8 cellular contexts compared by ENCODE assay signal in the genomic region with DNA sequence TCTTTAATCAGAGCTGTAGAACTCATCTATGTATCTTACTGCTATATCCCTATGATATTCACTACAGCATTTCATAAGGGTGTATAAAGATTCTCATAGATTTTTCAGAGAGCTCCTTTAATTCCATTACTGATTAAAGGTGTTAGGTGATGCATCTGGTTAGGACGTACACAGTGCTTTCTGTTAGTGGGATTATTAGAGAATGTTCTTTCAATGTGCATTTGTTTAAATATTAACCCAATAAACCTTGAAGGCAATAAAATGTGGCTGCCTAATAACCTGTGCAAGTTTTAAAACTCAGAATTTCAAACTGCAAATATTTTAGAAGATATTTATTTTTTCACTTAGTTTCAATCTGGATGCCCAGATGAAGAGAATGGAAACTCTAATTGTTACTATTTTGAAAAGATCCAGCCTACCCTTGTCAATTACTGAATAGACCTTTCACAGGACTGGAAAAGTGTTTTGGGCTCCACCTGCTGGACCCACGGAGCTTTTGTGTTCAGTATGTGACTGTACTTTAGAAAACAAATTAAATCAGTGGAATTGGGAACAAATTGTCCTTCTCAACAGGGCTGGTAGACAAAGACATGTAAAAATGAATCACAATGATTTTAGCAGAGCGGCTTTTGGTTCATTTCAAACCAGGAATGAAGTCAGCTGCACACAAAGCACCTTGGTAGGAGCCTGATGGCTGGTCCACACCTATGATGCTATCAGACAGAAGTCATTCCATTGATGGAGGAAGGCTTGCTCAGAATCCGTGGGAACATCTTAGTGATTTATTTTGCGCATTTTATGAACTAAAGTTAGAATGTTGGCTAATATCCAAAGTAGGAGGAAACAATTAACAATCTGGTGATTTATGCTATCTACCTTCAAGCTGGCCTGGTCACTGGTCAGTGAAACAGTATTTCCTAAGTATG.
DNase-seq lines count a peak whose midpoint lies in the region; ATAC-seq and TF ChIP-seq lines count a peak whose summit lies in the region.

No MANE protein-coding gene starts in this region.

- H3K4me1 Mint-ChIP-seq in neural crest cell = peaks cover 12% of the 10 kb centered on the region

- peak; percentile 81 for TF ChIP-seq CTCF in neural crest cell (conservative IDR thresholded peaks at IDR 0.05)
- TF ChIP-seq CTCF in vagina (IDR thresholded peaks at IDR 0.05) = peak; percentile 37 to 65 (median 61)

- H3K36me3 Mint-ChIP-seq in neural crest cell (ENCODE audit: low read depth) = peaks cover 20% of the 10 kb centered on the region

- no peak overlapping the region for H3K4me3 Mint-ChIP-seq in neural crest cell

- no peaks in the 10 kb centered on the region for H3K9me3 ChIP-seq in vagina

- H3K27ac Mint-ChIP-seq in neural crest cell (ENCODE audit: unreplicated experiment) = no peak overlapping the region

- H3K9me3 Mint-ChIP-seq in neural crest cell = no peaks in the 10 kb centered on the region

- peaks cover 0 to 27% of the 10 kb centered on the region in 2 donors for H3K36me3 ChIP-seq in vagina

- DNase-seq in AG20443 (ENCODE audit: low spot score) (peak; percentile 55), NCI-H524 treated with DMSO at 0.1 percent for 48 hours (lab: John Stamatoyannopoulos, UW) (peak; percentile 15), fibroblast of peridontal ligament (ENCODE audit: extremely low read depth) (peak; percentile 77), neural crest cell (ENCODE audit: low read depth, low spot score) (peak; percentile 36), vagina (ENCODE audit: extremely low spot score in 2 of 2) (no peak)
- DNase-seq in activated T-cell treated with anti-CD3 and anti-CD28 coated beads, Interleukin-2, amount 50 U/mL, for 1 hour = peak; percentile 40

- H3K27ac ChIP-seq in vagina = peak overlapping the region; percentile 25

- H3K4me3 ChIP-seq in vagina = no peak overlapping the region

- peak; percentile 58 for ATAC-seq in GM18517 (IDR thresholded peaks at IDR 0.05; ENCODE audit: unreplicated experiment)
- peak; percentile 59 for ATAC-seq in HG03097 (IDR thresholded peaks at IDR 0.05; ENCODE audit: low FRiP score, unreplicated experiment)

- H3K27me3 ChIP-seq in vagina = no peaks in the 10 kb centered on the region

- H3K4me1 ChIP-seq in vagina = peaks cover 51% of the 10 kb centered on the region

- no peak for TF ChIP-seq POLR2A in vagina (IDR thresholded peaks at IDR 0.05)

- intact Hi-C loops in vagina (cut with DNase I) = loop anchor here (10.0 kb wide), 1 partner anchor 120 kb away; a partner anchor contains a TSS

- H3K27me3 Mint-ChIP-seq in neural crest cell (ENCODE audit: low read depth) = no peaks in the 10 kb centered on the region

Comparison
In these comparisons a context has a peak if more than half of its experiments do, and no peak if none do; other contexts are left out.
1. DNase-seq: peak in AG20443 (single experiment), NCI-H524 treated with DMSO at 0.1 percent for 48 hours (single experiment), activated T-cell treated with anti-CD3 and anti-CD28 coated beads, Interleukin-2, amount 50 U/mL, for 1 hour (single experiment), fibroblast of peridontal ligament (single experiment) and neural crest cell (single experiment); none in vagina (0 of 2).